Comparison of ENCODE assay signal across 1 cellular context in genomic region chr16:84239910-84240309, GRCh38.
TF ChIP-seq lines count a peak whose summit lies in the region.

A gene with protein sequence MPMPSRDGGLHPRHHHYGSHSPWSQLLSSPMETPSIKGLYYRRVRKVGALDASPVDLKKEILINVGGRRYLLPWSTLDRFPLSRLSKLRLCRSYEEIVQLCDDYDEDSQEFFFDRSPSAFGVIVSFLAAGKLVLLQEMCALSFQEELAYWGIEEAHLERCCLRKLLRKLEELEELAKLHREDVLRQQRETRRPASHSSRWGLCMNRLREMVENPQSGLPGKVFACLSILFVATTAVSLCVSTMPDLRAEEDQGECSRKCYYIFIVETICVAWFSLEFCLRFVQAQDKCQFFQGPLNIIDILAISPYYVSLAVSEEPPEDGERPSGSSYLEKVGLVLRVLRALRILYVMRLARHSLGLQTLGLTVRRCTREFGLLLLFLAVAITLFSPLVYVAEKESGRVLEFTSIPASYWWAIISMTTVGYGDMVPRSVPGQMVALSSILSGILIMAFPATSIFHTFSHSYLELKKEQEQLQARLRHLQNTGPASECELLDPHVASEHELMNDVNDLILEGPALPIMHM (minus strand): TSS chr16:84240012. CDS start chr16:84237485, 2,527 bp downstream.

TF ChIP-seq in HepG2, 621 proteins besides CTCF, POLR2A, EP300 and RAD21:
- peak; percentile 51; the same call in 1 of the 2 replicates for TF ChIP-seq ZNF263 (CRISPR knock-in tag; IDR thresholded peaks at IDR 0.05)
- no peak for TF ChIP-seq ZNF530 (CRISPR knock-in tag; IDR thresholded peaks at IDR 0.05; ENCODE audit: low read depth)
- no peak for TF ChIP-seq ZBTB38 (CRISPR knock-in tag; IDR thresholded peaks at IDR 0.05)
- no peak for TF ChIP-seq E2F1 (CRISPR knock-in tag; IDR thresholded peaks at IDR 0.05)
- TF ChIP-seq MTF2 (CRISPR knock-in tag; IDR thresholded peaks at IDR 0.05; ENCODE audit: borderline replicate concordance): no peak
- TF ChIP-seq DRAP1 (CRISPR knock-in tag; IDR thresholded peaks at IDR 0.05): no peak
- no peak for TF ChIP-seq ZNF549 (CRISPR knock-in tag; IDR thresholded peaks at IDR 0.05)
